In genomic region chr10:102624751-102625330, GRCh38 we compare ENCODE assay signal across 19 cellular contexts. TPM values are rescaled to one million over a fixed set of nuclear protein-coding genes. Genes with fewer than 3 reads are reported as not detected.
DNase-seq lines count a peak whose midpoint lies in the region; ATAC-seq lines count a peak whose summit lies in the region.
"Had no signal": no experiment of that assay in that cellular context is flagged by ENCODE, and none has a peak within 500 bp of the region (broad histone marks: within the 10 kb centered on the region; RNA-seq: fewer than 3 reads in every experiment).

No MANE protein-coding gene starts in this region.

- H3K4me3 Mint-ChIP-seq in activated T-helper 17 cell treated with anti-CD3 and anti-CD28 coated beads, Interleukin-2, amount 50 U/mL, for 72 hours, result no peak overlapping the region
- H3K4me3 Mint-ChIP-seq in naive thymus-derived CD4-positive, alpha-beta T cell, result no peak overlapping the region
- H3K4me3 Mint-ChIP-seq: activated CD8-positive, alpha-beta T cell treated with anti-CD3 and anti-CD28 coated beads, Interleukin-2, amount 10 ng/mL, durations not matched to agents 7 days and 5 days had no signal

- H3K36me3 ChIP-seq in BLaER1 treated with 17β-estradiol and CSF1 and Interleukin-3, amounts not matched to agents 10 nM and 100 nM, result peaks cover 0 to 27% (median 11%) of the 10 kb centered on the region in 11 experiments; a peak in 9 of 22 replicates
- no peaks in the 10 kb centered on the region for H3K36me3 ChIP-seq in rectal smooth muscle tissue (ENCODE audit: control insufficient read depth, insufficient read depth, low read length)
- H3K36me3 ChIP-seq in naive thymus-derived CD4-positive, alpha-beta T cell (ENCODE audit: control insufficient read depth in 2 of 3, insufficient read depth in 3 of 3, low read length in 3 of 3), result peaks cover 0 to 38% (median 0%) of the 10 kb centered on the region in 3 experiments

- intact Hi-C loops in naive thymus-derived CD4-positive, alpha-beta T cell (cut with micrococcal nuclease), result no loop called here

- peak overlapping the region; percentile 32 for H3K27ac Mint-ChIP-seq in activated T-helper 17 cell treated with anti-CD3 and anti-CD28 coated beads, Interleukin-2, amount 50 U/mL, for 72 hours
- peak overlapping the region in 4 of 9 donors; percentile 8 to 70 (median 57) for H3K27ac Mint-ChIP-seq in naive thymus-derived CD4-positive, alpha-beta T cell

- no peaks in the 10 kb centered on the region for H3K36me3 Mint-ChIP-seq in activated T-helper 17 cell treated with anti-CD3 and anti-CD28 coated beads, Interleukin-2, amount 50 U/mL, for 72 hours (ENCODE audit: low read depth)
- no peaks in the 10 kb centered on the region for H3K36me3 Mint-ChIP-seq in naive thymus-derived CD4-positive, alpha-beta T cell

- ATAC-seq in activated T-helper 17 cell treated with anti-CD3 and anti-CD28 coated beads, Interleukin-2, amount 50 U/mL, for 72 hours (replicated peaks), result no peak
- ATAC-seq in left lobe of liver (no peak), GM21786 (IDR thresholded peaks at IDR 0.05; ENCODE audit: unreplicated experiment) (no peak)
- no peak for ATAC-seq in naive thymus-derived CD4-positive, alpha-beta T cell
- ATAC-seq: activated CD8-positive, alpha-beta T cell treated with anti-CD3 and anti-CD28 coated beads, Interleukin-2, amount 10 ng/mL, durations not matched to agents 7 days and 5 days; SK-N-SH treated with all-trans-retinoic acid at 6 μM for 48 hours had no signal

- H3K27me3 Mint-ChIP-seq in activated T-helper 17 cell treated with anti-CD3 and anti-CD28 coated beads, Interleukin-2, amount 50 U/mL, for 72 hours, result no peaks in the 10 kb centered on the region
- H3K27me3 Mint-ChIP-seq in naive thymus-derived CD4-positive, alpha-beta T cell, result no peaks in the 10 kb centered on the region

- H3K27me3 ChIP-seq in BLaER1 treated with 17β-estradiol and CSF1 and Interleukin-3, amounts not matched to agents 10 nM and 100 nM, result no peaks in the 10 kb centered on the region
- no peaks in the 10 kb centered on the region for H3K27me3 ChIP-seq in rectal smooth muscle tissue (ENCODE audit: control insufficient read depth, insufficient read depth, low read length)
- no peaks in the 10 kb centered on the region for H3K27me3 ChIP-seq in naive thymus-derived CD4-positive, alpha-beta T cell (ENCODE audit: control insufficient read depth in 2 of 2, insufficient read depth in 2 of 2, low read length in 2 of 2)

- H3K4me1 ChIP-seq in BLaER1 treated with 17β-estradiol and CSF1 and Interleukin-3, amounts not matched to agents 10 nM and 100 nM, result peaks cover 78 to 97% (median 90%) of the 10 kb centered on the region in 10 experiments
- peaks cover 49% of the 10 kb centered on the region for H3K4me1 ChIP-seq in rectal smooth muscle tissue (ENCODE audit: control insufficient read depth, insufficient read depth, low read length)
- H3K4me1 ChIP-seq in naive thymus-derived CD4-positive, alpha-beta T cell (ENCODE audit: control insufficient read depth in 2 of 2, insufficient read depth in 2 of 2, low read length in 2 of 2), result no peaks in the 10 kb centered on the region

- no peak overlapping the region for H3K4me3 ChIP-seq in BLaER1 treated with 17β-estradiol and CSF1 and Interleukin-3, amounts not matched to agents 10 nM and 100 nM
- H3K4me3 ChIP-seq in rectal smooth muscle tissue (ENCODE audit: low read length), result no peak overlapping the region
- H3K4me3 ChIP-seq in naive thymus-derived CD4-positive, alpha-beta T cell (ENCODE audit: low read length), result no peak overlapping the region
- H3K4me3 ChIP-seq: K562 had no signal

- 0 out of 22 replicates have a peak overlapping the region, but pooled peaks of 1 of the 11 experiments have one; percentile 1 for H3K27ac ChIP-seq in BLaER1 treated with 17β-estradiol and CSF1 and Interleukin-3, amounts not matched to agents 10 nM and 100 nM
- peak overlapping the region; percentile 44 for H3K27ac ChIP-seq in rectal smooth muscle tissue (ENCODE audit: low read depth, low read length)
- H3K27ac ChIP-seq in naive thymus-derived CD4-positive, alpha-beta T cell (ENCODE audit: low read depth, low read length), result no peak overlapping the region

- CTCF ChIA-PET in naive thymus-derived CD4-positive, alpha-beta T cell (lab: Charles Lee), result no interaction called here

- H3K4me2 ChIP-seq in BLaER1 treated with 17β-estradiol and CSF1 and Interleukin-3, amounts not matched to agents 10 nM and 100 nM, result peak overlapping the region; percentile 45 to 87 (median 69)

- peak; percentile 77 for DNase-seq in fibroblast of peridontal ligament (ENCODE audit: extremely low read depth)
- DNase-seq in left lobe of liver (ENCODE audit: low spot score), result no peak
- DNase-seq in naive thymus-derived CD4-positive, alpha-beta T cell, result no peak
- DNase-seq in dermis blood vessel endothelial cell, result no peak
- DNase-seq: activated CD8-positive, alpha-beta T cell treated with anti-CD3 and anti-CD28 coated beads, Interleukin-2, amount 10 ng/mL, durations not matched to agents 7 days and 5 days; activated gamma-delta T cell; GOT3; head of caudate nucleus; islet precursor cell; NCI-H1417 treated with DMSO at 0.1 percent for 48 hours; NCI-H446 treated with DMSO at 0.1 percent for 48 hours; retina; stimulated activated CD4-positive, alpha-beta T cell treated with anti-CD3 and anti-CD28 coated beads, Interleukin-4, amount 100 ng/mL, for 1 hour had no signal

- H3K9me3 ChIP-seq in BLaER1 treated with 17β-estradiol and CSF1 and Interleukin-3, amounts not matched to agents 10 nM and 100 nM (replicated peaks in 1 of 11), result peaks cover 0 to 15% (median 3%) of the 10 kb centered on the region in 11 experiments; a peak in 6 of 22 replicates
- no peaks in the 10 kb centered on the region for H3K9me3 ChIP-seq in naive thymus-derived CD4-positive, alpha-beta T cell (ENCODE audit: control insufficient read depth in 2 of 3, low read length in 3 of 3)

- POLR2A ChIA-PET in naive thymus-derived CD4-positive, alpha-beta T cell (lab: Charles Lee), result interaction anchor here (0.7 to 1.3 kb wide), 2 partner anchors 19 to 71 kb away, joined by 3 to 5 read pairs; partner anchors contain the start of gene TRIM8

- no peaks in the 10 kb centered on the region for H3K9me3 Mint-ChIP-seq in activated T-helper 17 cell treated with anti-CD3 and anti-CD28 coated beads, Interleukin-2, amount 50 U/mL, for 72 hours
- peaks cover 0 to 1% (median 0%) of the 10 kb centered on the region in 11 donors for H3K9me3 Mint-ChIP-seq in naive thymus-derived CD4-positive, alpha-beta T cell

- peaks cover 0 to 7% (median 0%) of the 10 kb centered on the region in 11 experiments; a peak in 3 of 22 replicates for H4K20me1 ChIP-seq in BLaER1 treated with 17β-estradiol and CSF1 and Interleukin-3, amounts not matched to agents 10 nM and 100 nM

- H3K9ac ChIP-seq in BLaER1 treated with 17β-estradiol and CSF1 and Interleukin-3, amounts not matched to agents 10 nM and 100 nM, result no peak overlapping the region
- no peak overlapping the region for H3K9ac ChIP-seq in rectal smooth muscle tissue (ENCODE audit: low read length)

- H3K4me1 Mint-ChIP-seq in activated T-helper 17 cell treated with anti-CD3 and anti-CD28 coated beads, Interleukin-2, amount 50 U/mL, for 72 hours, result peaks cover 9% of the 10 kb centered on the region
- no peaks in the 10 kb centered on the region for H3K4me1 Mint-ChIP-seq in naive thymus-derived CD4-positive, alpha-beta T cell

RNA-seq across cellular contexts. Expression of gene TRIM8, which starts 19.4 kb away (rescaled TPM):
- total RNA-seq in activated T-helper 17 cell treated with anti-CD3 and anti-CD28 coated beads, Interleukin-2, amount 50 U/mL, for 72 hours, result 10 to 100 TPM; 60.0 to 73.9 TPM
- total RNA-seq in left lobe of liver (39.1 TPM), dermis blood vessel endothelial cell (65.7 and 124 TPM in 2 replicates)
- total RNA-seq in naive thymus-derived CD4-positive, alpha-beta T cell, result 10 to 100 TPM; 55.2 to 88.7 (median 59.1) TPM
- 10 to 100 TPM; 23.9 to 50.5 TPM for polyA plus RNA-seq in naive thymus-derived CD4-positive, alpha-beta T cell
